20 cellular contexts compared by ENCODE assay signal in the genomic region with DNA sequence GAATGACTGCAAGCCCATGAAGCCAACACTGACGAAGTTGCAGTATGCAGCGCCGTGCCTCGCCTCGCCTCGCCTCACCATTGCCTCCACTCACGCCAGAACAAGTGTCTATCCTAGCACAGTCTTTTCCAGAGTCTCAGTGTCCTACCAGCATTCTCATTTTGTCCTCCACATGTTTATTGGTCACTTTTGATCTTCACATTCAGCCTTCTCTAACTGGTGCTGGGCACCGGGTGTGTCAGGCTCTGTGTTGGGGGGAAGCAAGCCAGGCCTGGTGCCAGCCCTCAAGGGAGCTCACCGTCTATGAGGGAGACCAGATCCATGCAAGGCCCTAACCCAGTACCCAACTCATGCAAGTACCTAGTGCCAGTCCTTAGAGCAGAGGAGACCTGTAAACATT.
DNase-seq lines count a peak whose midpoint lies in the region; ATAC-seq and TF ChIP-seq lines count a peak whose summit lies in the region.
"Had no signal": no experiment of that assay in that cellular context is flagged by ENCODE, and none has a peak within 500 bp of the region (broad histone marks: within the 10 kb centered on the region; RNA-seq: fewer than 3 reads in every experiment).

No MANE protein-coding gene starts in this region.

- no peak overlapping the region for H2AFZ ChIP-seq in DND-41 (ENCODE audit: low read depth, low read length)

- no peaks in the 10 kb centered on the region for H3K79me2 ChIP-seq in DND-41 (ENCODE audit: insufficient read depth, low read length)

- H3K4me1 Mint-ChIP-seq in CD4-positive, CD25-positive, alpha-beta regulatory T cell = peaks cover 31 to 88% (median 55%) of the 10 kb centered on the region in 4 donors
- peaks cover 69% of the 10 kb centered on the region for H3K4me1 Mint-ChIP-seq in activated naive CD8-positive, alpha-beta T cell treated with anti-CD3 and anti-CD28 coated beads, Interleukin-2, amount 10 ng/mL, durations not matched to agents 7 days and 5 days
- peaks cover 63 to 100% (median 97%) of the 10 kb centered on the region in 7 donors for H3K4me1 Mint-ChIP-seq in naive thymus-derived CD4-positive, alpha-beta T cell

- no peak for TF ChIP-seq CTCF in DND-41 (IDR thresholded peaks at IDR 0.05; ENCODE audit: borderline replicate concordance, extremely low read depth, low read length, poor library complexity, severe bottlenecking)
- no peak for TF ChIP-seq CTCF in tibial artery (IDR thresholded peaks at IDR 0.05)

- no peak overlapping the region for H3K4me2 ChIP-seq in DND-41 (ENCODE audit: insufficient read depth, low read length)

- no peaks in the 10 kb centered on the region for H3K9me3 Mint-ChIP-seq in CD4-positive, CD25-positive, alpha-beta regulatory T cell
- no peaks in the 10 kb centered on the region for H3K9me3 Mint-ChIP-seq in activated naive CD8-positive, alpha-beta T cell treated with anti-CD3 and anti-CD28 coated beads, Interleukin-2, amount 10 ng/mL, durations not matched to agents 7 days and 5 days
- H3K9me3 Mint-ChIP-seq in naive thymus-derived CD4-positive, alpha-beta T cell = peaks cover 0 to 2% (median 0%) of the 10 kb centered on the region in 11 donors
- H3K9me3 Mint-ChIP-seq: HFFc6 had no signal

- H3K4me1 ChIP-seq in CD4-positive, CD25-positive, alpha-beta regulatory T cell (ENCODE audit: control insufficient read depth, insufficient read depth, low read length, poor library complexity, severe bottlenecking) = peaks cover 47% of the 10 kb centered on the region
- H3K4me1 ChIP-seq in DND-41 (ENCODE audit: insufficient read depth, low read length) (peaks cover 15% of the 10 kb centered on the region), tibial artery (no peaks in the 10 kb centered on the region)
- peaks cover 69 to 85% of the 10 kb centered on the region in 2 donors for H3K4me1 ChIP-seq in naive thymus-derived CD4-positive, alpha-beta T cell (ENCODE audit: control insufficient read depth in 2 of 2, insufficient read depth in 2 of 2, low read length in 2 of 2)
- H3K4me1 ChIP-seq: breast epithelium, gastroesophageal sphincter had no signal

- peaks cover 22% of the 10 kb centered on the region for H3K36me3 ChIP-seq in CD4-positive, CD25-positive, alpha-beta regulatory T cell (ENCODE audit: control insufficient read depth, insufficient read depth, low read length)
- H3K36me3 ChIP-seq in DND-41 (ENCODE audit: insufficient read depth, low read length) (peaks cover 57% of the 10 kb centered on the region), tibial artery (peaks cover 0 to 47% (median 26%) of the 10 kb centered on the region in 3 donors)
- H3K36me3 ChIP-seq in naive thymus-derived CD4-positive, alpha-beta T cell (ENCODE audit: control insufficient read depth in 2 of 3, insufficient read depth in 3 of 3, low read length in 3 of 3) = peaks cover 0 to 7% (median 0%) of the 10 kb centered on the region in 3 experiments
- H3K36me3 ChIP-seq: breast epithelium had no signal

- no peak overlapping the region for H3K4me3 ChIP-seq in CD4-positive, CD25-positive, alpha-beta regulatory T cell (ENCODE audit: low read depth, low read length)
- H3K4me3 ChIP-seq in DND-41 (ENCODE audit: low read depth in 1 of 2, low read length in 2 of 2) = no peak overlapping the region
- no peak overlapping the region for H3K4me3 ChIP-seq in naive thymus-derived CD4-positive, alpha-beta T cell (ENCODE audit: low read length)
- H3K4me3 ChIP-seq in tibial artery = no peak overlapping the region
- H3K4me3 ChIP-seq: breast epithelium, gastroesophageal sphincter had no signal

- H3K27me3 ChIP-seq in CD4-positive, CD25-positive, alpha-beta regulatory T cell (ENCODE audit: control insufficient read depth, insufficient read depth, low read length) = no peaks in the 10 kb centered on the region
- no peaks in the 10 kb centered on the region for H3K27me3 ChIP-seq in DND-41 (ENCODE audit: insufficient read depth, low read length, poor library complexity)
- no peaks in the 10 kb centered on the region for H3K27me3 ChIP-seq in naive thymus-derived CD4-positive, alpha-beta T cell (ENCODE audit: control insufficient read depth in 2 of 2, insufficient read depth in 2 of 2, low read length in 2 of 2)
- H3K27me3 ChIP-seq in tibial artery = no peaks in the 10 kb centered on the region
- H3K27me3 ChIP-seq: breast epithelium, gastroesophageal sphincter had no signal

- H3K36me3 Mint-ChIP-seq in CD4-positive, CD25-positive, alpha-beta regulatory T cell = peaks cover 52% of the 10 kb centered on the region
- peaks cover 58% of the 10 kb centered on the region for H3K36me3 Mint-ChIP-seq in activated naive CD8-positive, alpha-beta T cell treated with anti-CD3 and anti-CD28 coated beads, Interleukin-2, amount 10 ng/mL, durations not matched to agents 7 days and 5 days
- peaks cover 5 to 72% (median 38%) of the 10 kb centered on the region in 5 donors for H3K36me3 Mint-ChIP-seq in naive thymus-derived CD4-positive, alpha-beta T cell

- DNase-seq in CD4-positive, CD25-positive, alpha-beta regulatory T cell = no peak
- DNase-seq in DND-41 (peak; percentile 2), tibial artery (no peak), NCI-H2029 treated with DMSO at 0.1 percent for 48 hours (lab: John Stamatoyannopoulos, UW) (no peak), NOMO-1 treated with dmso at 0.1 percent for 144 hours (lab: John Stamatoyannopoulos, UW; ENCODE audit: unreplicated experiment) (no peak)
- DNase-seq in activated naive CD8-positive, alpha-beta T cell treated with anti-CD3 and anti-CD28 coated beads, Interleukin-2, amount 10 ng/mL, durations not matched to agents 7 days and 5 days = no peak
- no peak for DNase-seq in naive thymus-derived CD4-positive, alpha-beta T cell
- DNase-seq: activated T-cell treated with anti-CD3 and anti-CD28 coated beads for 4 hours; AML-193; DMS 273 treated with DMSO at 0.1 percent for 48 hours; GF-D8; HFFc6; NCI-H187 treated with DMSO at 0.1 percent for 48 hours; NCI-H524 treated with DMSO at 0.1 percent for 48 hours; OCI-M1; SIG-M5; stimulated activated CD4-positive, alpha-beta T cell treated with anti-CD3 and anti-CD28 coated beads, Interleukin-2, amount 100 ng/mL, for 48 hours had no signal

- POLR2A ChIA-PET in activated naive CD8-positive, alpha-beta T cell treated with anti-CD3 and anti-CD28 coated beads, Interleukin-2, amount 10 ng/mL, durations not matched to agents 7 days and 5 days (lab: Charles Lee) = no interaction called here
- POLR2A ChIA-PET in naive thymus-derived CD4-positive, alpha-beta T cell (lab: Charles Lee) = interaction anchor here (1.2 to 23.7 kb wide), 9 partner anchors 6 to 105 kb away, joined by 3 to 364 read pairs (median 27); a partner anchor contains a TSS

- no peak overlapping the region for H3K9ac ChIP-seq in DND-41 (ENCODE audit: low read depth, low read length)

- no peaks in the 10 kb centered on the region for H3K9me3 ChIP-seq in CD4-positive, CD25-positive, alpha-beta regulatory T cell (ENCODE audit: control insufficient read depth in 2 of 2, low read length in 2 of 2)
- H3K9me3 ChIP-seq in DND-41 (ENCODE audit: insufficient read depth, low read length, severe bottlenecking) (no peaks in the 10 kb centered on the region), tibial artery (no peaks in the 10 kb centered on the region)
- no peaks in the 10 kb centered on the region for H3K9me3 ChIP-seq in naive thymus-derived CD4-positive, alpha-beta T cell (ENCODE audit: control insufficient read depth in 2 of 3, low read length in 3 of 3)
- H3K9me3 ChIP-seq: breast epithelium, gastroesophageal sphincter had no signal

- H3K4me3 Mint-ChIP-seq in CD4-positive, CD25-positive, alpha-beta regulatory T cell = peak overlapping the region in 3 of 4 donors; percentile 39 to 65 (median 59)
- H3K4me3 Mint-ChIP-seq in activated naive CD8-positive, alpha-beta T cell treated with anti-CD3 and anti-CD28 coated beads, Interleukin-2, amount 10 ng/mL, durations not matched to agents 7 days and 5 days = peak overlapping the region; percentile 4
- H3K4me3 Mint-ChIP-seq in naive thymus-derived CD4-positive, alpha-beta T cell = peak overlapping the region in 8 of 10 donors; percentile 39 to 87 (median 56)
- H3K4me3 Mint-ChIP-seq: HFFc6 had no signal

- intact Hi-C loops in naive thymus-derived CD4-positive, alpha-beta T cell (cut with micrococcal nuclease) = no loop called here
- intact Hi-C loops in tibial artery (cut with DNase I; ENCODE audit: low total_unique reads) = no loop called here

- H3K27ac Mint-ChIP-seq in CD4-positive, CD25-positive, alpha-beta regulatory T cell = peak overlapping the region; percentile 39 to 97 (median 97)
- H3K27ac Mint-ChIP-seq in activated naive CD8-positive, alpha-beta T cell treated with anti-CD3 and anti-CD28 coated beads, Interleukin-2, amount 10 ng/mL, durations not matched to agents 7 days and 5 days = peak overlapping the region; percentile 60
- H3K27ac Mint-ChIP-seq in naive thymus-derived CD4-positive, alpha-beta T cell = peak overlapping the region; percentile 31 to 100 (median 99)
- H3K27ac Mint-ChIP-seq: HFFc6 had no signal

- 0 out of 2 replicates have a peak, but pooled peaks cover 3% of the 10 kb centered on the region for H4K20me1 ChIP-seq in DND-41 (ENCODE audit: insufficient read depth, low read length)

- H3K27me3 Mint-ChIP-seq in CD4-positive, CD25-positive, alpha-beta regulatory T cell = no peaks in the 10 kb centered on the region
- no peaks in the 10 kb centered on the region for H3K27me3 Mint-ChIP-seq in activated naive CD8-positive, alpha-beta T cell treated with anti-CD3 and anti-CD28 coated beads, Interleukin-2, amount 10 ng/mL, durations not matched to agents 7 days and 5 days
- no peaks in the 10 kb centered on the region for H3K27me3 Mint-ChIP-seq in naive thymus-derived CD4-positive, alpha-beta T cell

- H3K27ac ChIP-seq in CD4-positive, CD25-positive, alpha-beta regulatory T cell (ENCODE audit: insufficient read depth, low read length, poor library complexity, severe bottlenecking) = no peak overlapping the region
- no peak overlapping the region for H3K27ac ChIP-seq in DND-41 (ENCODE audit: low read length)
- H3K27ac ChIP-seq in naive thymus-derived CD4-positive, alpha-beta T cell (ENCODE audit: low read depth, low read length) = peak overlapping the region; percentile 88
- H3K27ac ChIP-seq in tibial artery = no peak overlapping the region
- H3K27ac ChIP-seq: breast epithelium, gastroesophageal sphincter had no signal

- ATAC-seq in CD4-positive, CD25-positive, alpha-beta regulatory T cell (ENCODE audit: low read depth in 2 of 2) = no peak
- no peak for ATAC-seq in DND-41 (ENCODE audit: insufficient read depth, low read depth)
- ATAC-seq in activated naive CD8-positive, alpha-beta T cell treated with anti-CD3 and anti-CD28 coated beads, Interleukin-2, amount 10 ng/mL, durations not matched to agents 7 days and 5 days (ENCODE audit: low read depth) = no peak
- no peak for ATAC-seq in naive thymus-derived CD4-positive, alpha-beta T cell
- ATAC-seq: activated CD4-positive, CD25-positive, alpha-beta regulatory T cell treated with anti-CD3 and anti-CD28 coated beads, Interleukin-2, amount 50 U/mL, for 24 hours had no signal

- CTCF ChIA-PET in naive thymus-derived CD4-positive, alpha-beta T cell (lab: Charles Lee) = interaction anchor here (1.0 to 1.4 kb wide), 5 partner anchors 10 to 111 kb away, joined by 3 read pairs; no protein-coding TSS in a partner anchor

Comparison
In these comparisons a context has a peak if more than half of its experiments do, and no peak if none do; other contexts are left out.
1. H3K4me3 Mint-ChIP-seq: peak in every context shown above with its lines; median percentile 59 in CD4-positive, CD25-positive, alpha-beta regulatory T cell; 56 in naive thymus-derived CD4-positive, alpha-beta T cell; 4 in activated naive CD8-positive, alpha-beta T cell treated with anti-CD3 and anti-CD28 coated beads, Interleukin-2, amount 10 ng/mL, durations not matched to agents 7 days and 5 days.